ENCODE assay signal across 2 cellular contexts in the genomic region with DNA sequence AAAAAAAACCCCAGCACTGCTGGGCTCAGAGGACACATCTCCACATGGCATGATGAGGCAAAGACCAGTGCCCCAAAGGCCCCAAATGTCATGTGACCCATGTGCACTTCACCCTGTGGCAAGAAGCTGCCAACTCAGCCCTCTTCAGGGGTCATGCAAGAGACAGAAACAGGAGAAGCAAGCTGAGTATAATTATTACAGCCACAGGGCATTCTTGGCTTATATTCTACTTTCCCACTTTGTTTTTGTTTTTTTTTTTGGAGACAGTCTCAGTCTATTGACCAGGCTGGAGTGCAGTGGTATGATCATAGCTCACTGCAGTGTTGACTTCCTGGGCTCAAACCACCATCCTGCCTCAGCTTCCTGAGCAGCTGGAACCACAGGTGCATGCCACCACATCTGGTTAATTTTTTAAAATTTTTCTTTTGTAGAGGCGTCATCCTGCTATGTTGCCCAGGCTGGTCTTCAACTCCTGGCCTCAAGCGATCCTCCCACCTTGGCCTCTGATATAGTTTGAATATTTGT.
TF ChIP-seq lines count a peak whose summit lies in the region.

No MANE protein-coding gene starts in this region.

TF ChIP-seq in HEK293, 187 proteins besides CTCF, POLR2A, EP300 and RAD21 (continued from another document):
- TF ChIP-seq, protein P1, sequence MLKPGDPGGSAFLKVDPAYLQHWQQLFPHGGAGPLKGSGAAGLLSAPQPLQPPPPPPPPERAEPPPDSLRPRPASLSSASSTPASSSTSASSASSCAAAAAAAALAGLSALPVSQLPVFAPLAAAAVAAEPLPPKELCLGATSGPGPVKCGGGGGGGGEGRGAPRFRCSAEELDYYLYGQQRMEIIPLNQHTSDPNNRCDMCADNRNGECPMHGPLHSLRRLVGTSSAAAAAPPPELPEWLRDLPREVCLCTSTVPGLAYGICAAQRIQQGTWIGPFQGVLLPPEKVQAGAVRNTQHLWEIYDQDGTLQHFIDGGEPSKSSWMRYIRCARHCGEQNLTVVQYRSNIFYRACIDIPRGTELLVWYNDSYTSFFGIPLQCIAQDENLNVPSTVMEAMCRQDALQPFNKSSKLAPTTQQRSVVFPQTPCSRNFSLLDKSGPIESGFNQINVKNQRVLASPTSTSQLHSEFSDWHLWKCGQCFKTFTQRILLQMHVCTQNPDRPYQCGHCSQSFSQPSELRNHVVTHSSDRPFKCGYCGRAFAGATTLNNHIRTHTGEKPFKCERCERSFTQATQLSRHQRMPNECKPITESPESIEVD (tag by site-specific recombination; IDR thresholded peaks at IDR 0.05) = no peak
- TF ChIP-seq, protein P2, sequence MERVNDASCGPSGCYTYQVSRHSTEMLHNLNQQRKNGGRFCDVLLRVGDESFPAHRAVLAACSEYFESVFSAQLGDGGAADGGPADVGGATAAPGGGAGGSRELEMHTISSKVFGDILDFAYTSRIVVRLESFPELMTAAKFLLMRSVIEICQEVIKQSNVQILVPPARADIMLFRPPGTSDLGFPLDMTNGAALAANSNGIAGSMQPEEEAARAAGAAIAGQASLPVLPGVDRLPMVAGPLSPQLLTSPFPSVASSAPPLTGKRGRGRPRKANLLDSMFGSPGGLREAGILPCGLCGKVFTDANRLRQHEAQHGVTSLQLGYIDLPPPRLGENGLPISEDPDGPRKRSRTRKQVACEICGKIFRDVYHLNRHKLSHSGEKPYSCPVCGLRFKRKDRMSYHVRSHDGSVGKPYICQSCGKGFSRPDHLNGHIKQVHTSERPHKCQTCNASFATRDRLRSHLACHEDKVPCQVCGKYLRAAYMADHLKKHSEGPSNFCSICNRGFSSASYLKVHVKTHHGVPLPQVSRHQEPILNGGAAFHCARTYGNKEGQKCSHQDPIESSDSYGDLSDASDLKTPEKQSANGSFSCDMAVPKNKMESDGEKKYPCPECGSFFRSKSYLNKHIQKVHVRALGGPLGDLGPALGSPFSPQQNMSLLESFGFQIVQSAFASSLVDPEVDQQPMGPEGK (tag by site-specific recombination; IDR thresholded peaks at IDR 0.05) = no peak

TF ChIP-seq in SK-N-SH, 30 proteins besides CTCF, POLR2A, EP300 and RAD21 (continued from another document):
- TF ChIP-seq, protein P3, sequence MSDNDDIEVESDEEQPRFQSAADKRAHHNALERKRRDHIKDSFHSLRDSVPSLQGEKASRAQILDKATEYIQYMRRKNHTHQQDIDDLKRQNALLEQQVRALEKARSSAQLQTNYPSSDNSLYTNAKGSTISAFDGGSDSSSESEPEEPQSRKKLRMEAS (IDR thresholded peaks at IDR 0.05; ENCODE audit: low read depth) = no peak
- TF ChIP-seq, protein P4, sequence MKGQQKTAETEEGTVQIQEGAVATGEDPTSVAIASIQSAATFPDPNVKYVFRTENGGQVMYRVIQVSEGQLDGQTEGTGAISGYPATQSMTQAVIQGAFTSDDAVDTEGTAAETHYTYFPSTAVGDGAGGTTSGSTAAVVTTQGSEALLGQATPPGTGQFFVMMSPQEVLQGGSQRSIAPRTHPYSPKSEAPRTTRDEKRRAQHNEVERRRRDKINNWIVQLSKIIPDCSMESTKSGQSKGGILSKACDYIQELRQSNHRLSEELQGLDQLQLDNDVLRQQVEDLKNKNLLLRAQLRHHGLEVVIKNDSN (IDR thresholded peaks at IDR 0.05; ENCODE audit: borderline replicate concordance, low read depth) = no peak
- no peak for TF ChIP-seq NRF1 (IDR thresholded peaks at IDR 0.05; ENCODE audit: low read depth, low read length)
- TF ChIP-seq TCF12 (IDR thresholded peaks at IDR 0.05) = no peak
- no peak for TF ChIP-seq TAF1 (IDR thresholded peaks at IDR 0.05; ENCODE audit: borderline replicate concordance, low read depth, low read length)
- no peak for TF ChIP-seq FOXJ3 (CRISPR knock-in tag; IDR thresholded peaks at IDR 0.05)
- TF ChIP-seq, protein P5, sequence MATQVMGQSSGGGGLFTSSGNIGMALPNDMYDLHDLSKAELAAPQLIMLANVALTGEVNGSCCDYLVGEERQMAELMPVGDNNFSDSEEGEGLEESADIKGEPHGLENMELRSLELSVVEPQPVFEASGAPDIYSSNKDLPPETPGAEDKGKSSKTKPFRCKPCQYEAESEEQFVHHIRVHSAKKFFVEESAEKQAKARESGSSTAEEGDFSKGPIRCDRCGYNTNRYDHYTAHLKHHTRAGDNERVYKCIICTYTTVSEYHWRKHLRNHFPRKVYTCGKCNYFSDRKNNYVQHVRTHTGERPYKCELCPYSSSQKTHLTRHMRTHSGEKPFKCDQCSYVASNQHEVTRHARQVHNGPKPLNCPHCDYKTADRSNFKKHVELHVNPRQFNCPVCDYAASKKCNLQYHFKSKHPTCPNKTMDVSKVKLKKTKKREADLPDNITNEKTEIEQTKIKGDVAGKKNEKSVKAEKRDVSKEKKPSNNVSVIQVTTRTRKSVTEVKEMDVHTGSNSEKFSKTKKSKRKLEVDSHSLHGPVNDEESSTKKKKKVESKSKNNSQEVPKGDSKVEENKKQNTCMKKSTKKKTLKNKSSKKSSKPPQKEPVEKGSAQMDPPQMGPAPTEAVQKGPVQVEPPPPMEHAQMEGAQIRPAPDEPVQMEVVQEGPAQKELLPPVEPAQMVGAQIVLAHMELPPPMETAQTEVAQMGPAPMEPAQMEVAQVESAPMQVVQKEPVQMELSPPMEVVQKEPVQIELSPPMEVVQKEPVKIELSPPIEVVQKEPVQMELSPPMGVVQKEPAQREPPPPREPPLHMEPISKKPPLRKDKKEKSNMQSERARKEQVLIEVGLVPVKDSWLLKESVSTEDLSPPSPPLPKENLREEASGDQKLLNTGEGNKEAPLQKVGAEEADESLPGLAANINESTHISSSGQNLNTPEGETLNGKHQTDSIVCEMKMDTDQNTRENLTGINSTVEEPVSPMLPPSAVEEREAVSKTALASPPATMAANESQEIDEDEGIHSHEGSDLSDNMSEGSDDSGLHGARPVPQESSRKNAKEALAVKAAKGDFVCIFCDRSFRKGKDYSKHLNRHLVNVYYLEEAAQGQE (IDR thresholded peaks at IDR 0.05; ENCODE audit: low read depth, low read length) = no peak
- no peak for TF ChIP-seq RCOR1 (IDR thresholded peaks at IDR 0.05; ENCODE audit: low read length)
- no peak for TF ChIP-seq POLR2AphosphoS5 (IDR thresholded peaks at IDR 0.05; ENCODE audit: low read depth, low read length)
- TF ChIP-seq GATA2 (CRISPR knock-in tag; IDR thresholded peaks at IDR 0.05) = no peak
- TF ChIP-seq, protein P6, sequence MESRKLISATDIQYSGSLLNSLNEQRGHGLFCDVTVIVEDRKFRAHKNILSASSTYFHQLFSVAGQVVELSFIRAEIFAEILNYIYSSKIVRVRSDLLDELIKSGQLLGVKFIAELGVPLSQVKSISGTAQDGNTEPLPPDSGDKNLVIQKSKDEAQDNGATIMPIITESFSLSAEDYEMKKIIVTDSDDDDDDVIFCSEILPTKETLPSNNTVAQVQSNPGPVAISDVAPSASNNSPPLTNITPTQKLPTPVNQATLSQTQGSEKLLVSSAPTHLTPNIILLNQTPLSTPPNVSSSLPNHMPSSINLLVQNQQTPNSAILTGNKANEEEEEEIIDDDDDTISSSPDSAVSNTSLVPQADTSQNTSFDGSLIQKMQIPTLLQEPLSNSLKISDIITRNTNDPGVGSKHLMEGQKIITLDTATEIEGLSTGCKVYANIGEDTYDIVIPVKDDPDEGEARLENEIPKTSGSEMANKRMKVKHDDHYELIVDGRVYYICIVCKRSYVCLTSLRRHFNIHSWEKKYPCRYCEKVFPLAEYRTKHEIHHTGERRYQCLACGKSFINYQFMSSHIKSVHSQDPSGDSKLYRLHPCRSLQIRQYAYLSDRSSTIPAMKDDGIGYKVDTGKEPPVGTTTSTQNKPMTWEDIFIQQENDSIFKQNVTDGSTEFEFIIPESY (IDR thresholded peaks at IDR 0.05; ENCODE audit: borderline replicate concordance, low read depth) = no peak
- no peak for TF ChIP-seq ELF1 (IDR thresholded peaks at IDR 0.05)
- TF ChIP-seq TEAD4 (IDR thresholded peaks at IDR 0.05; ENCODE audit: borderline replicate concordance, insufficient read depth) = no peak
- TF ChIP-seq RFX5 (IDR thresholded peaks at IDR 0.05; ENCODE audit: low read length) = no peak
- no peak for TF ChIP-seq CHD2 (IDR thresholded peaks at IDR 0.05; ENCODE audit: low read length, partially characterized antibody)
- no peak for TF ChIP-seq MXI1 (IDR thresholded peaks at IDR 0.05; ENCODE audit: low read depth, low read length)
- TF ChIP-seq EZH2phosphoT487 (IDR thresholded peaks at IDR 0.05; ENCODE audit: borderline replicate concordance, low read depth) = no peak
